26 cellular contexts compared by ENCODE assay signal in genomic region chr15:78968114-78968513, GRCh38.
"Had no signal": no experiment of that assay in that cellular context is flagged by ENCODE, and none has a peak within 500 bp of the region (broad histone marks: within the 10 kb centered on the region; RNA-seq: fewer than 3 reads in every experiment).

No MANE protein-coding gene starts in this region.

- DNase-seq: colonic mucosa; effector CD8-positive, alpha-beta T cell; endodermal cell; foreskin keratinocyte; heart left ventricle; hippocampal formation; left colon; left ventricle myocardium superior; lower lobe of right lung; naive B cell; right lobe of liver; stimulated activated CD4-positive, alpha-beta T cell treated with anti-CD3 and anti-CD28 coated beads, Interleukin-15, amount 100 ng/mL, for 24 hours; stimulated activated CD4-positive, alpha-beta T cell treated with anti-CD3 and anti-CD28 coated beads, Interleukin-2, amount 100 ng/mL, for 48 hours; stimulated activated naive B cell treated with anti-CD40 and anti-IgM and Interleukin-4, amounts not matched to agents 10 μg/mL and 1 μg/mL and 100 μg/mL, for 72 hours; upper lobe of right lung; uterus had no signal

- H3K9me3 ChIP-seq: colonic mucosa, esophagus muscularis mucosa, gastroesophageal sphincter, heart left ventricle, lower lobe of right lung, neutrophil, right lobe of liver, thoracic aorta, tibial nerve, upper lobe of right lung, uterus had no signal

- H3K27me3 Mint-ChIP-seq: dendritic cell treated with granulocyte-macrophage colony-stimulating factor and Interleukin-4, amounts not matched to agents 40 ng/mL and 50 ng/mL, for 4 days; naive B cell; natural killer cell treated with Interleukin-12 subunit alpha and Interleukin-12 subunit beta and Interleukin-15 and Interleukin-18, amount 100 ng/mL, for 72 hours; progenitor cell of endocrine pancreas; stimulated activated naive B cell treated with anti-CD40 and anti-IgM and Interleukin-4, amounts not matched to agents 10 μg/mL and 1 μg/mL and 100 μg/mL, for 72 hours; stimulated activated naive CD8-positive, alpha-beta T cell treated with anti-CD3 and anti-CD28 coated beads, Interleukin-15, Interleukin-2, amounts not matched to agents 100 ng/mL and 50 ng/mL, for 24 hours had no signal

- H3K27ac ChIP-seq: colonic mucosa, esophagus muscularis mucosa, foreskin keratinocyte, gastroesophageal sphincter, heart left ventricle, lower lobe of right lung, neutrophil, right lobe of liver, tibial nerve, upper lobe of right lung, uterus had no signal

- H3K36me3 Mint-ChIP-seq: naive B cell; natural killer cell treated with Interleukin-12 subunit alpha and Interleukin-12 subunit beta and Interleukin-15 and Interleukin-18, amount 100 ng/mL, for 72 hours; stimulated activated naive B cell treated with anti-CD40 and anti-IgM and Interleukin-4, amounts not matched to agents 10 μg/mL and 1 μg/mL and 100 μg/mL, for 72 hours had no signal

- ATAC-seq: foreskin keratinocyte; gastroesophageal sphincter; heart left ventricle; left colon; left ventricle myocardium superior; natural killer cell treated with Interleukin-12 subunit alpha and Interleukin-12 subunit beta and Interleukin-15 and Interleukin-18, amount 100 ng/mL, for 72 hours; stimulated activated naive B cell treated with anti-CD40 and anti-IgM and Interleukin-4, amounts not matched to agents 10 μg/mL and 1 μg/mL and 100 μg/mL, for 72 hours had no signal

- H3K9me3 Mint-ChIP-seq: dendritic cell treated with granulocyte-macrophage colony-stimulating factor and Interleukin-4, amounts not matched to agents 40 ng/mL and 50 ng/mL, for 4 days; endodermal cell; naive B cell; natural killer cell treated with Interleukin-12 subunit alpha and Interleukin-12 subunit beta and Interleukin-15 and Interleukin-18, amount 100 ng/mL, for 72 hours; neural crest cell; stimulated activated naive B cell treated with anti-CD40 and anti-IgM and Interleukin-4, amounts not matched to agents 10 μg/mL and 1 μg/mL and 100 μg/mL, for 72 hours; stimulated activated naive CD8-positive, alpha-beta T cell treated with anti-CD3 and anti-CD28 coated beads, Interleukin-15, Interleukin-2, amounts not matched to agents 100 ng/mL and 50 ng/mL, for 24 hours had no signal

- H3K4me3 ChIP-seq: colonic mucosa, esophagus muscularis mucosa, gastroesophageal sphincter, heart left ventricle, lower lobe of right lung, right lobe of liver, thoracic aorta, tibial nerve, upper lobe of right lung, uterus had no signal

- H3K4me1 ChIP-seq: colonic mucosa, foreskin keratinocyte, uterus had no signal

- H3K4me3 Mint-ChIP-seq: dendritic cell treated with granulocyte-macrophage colony-stimulating factor and Interleukin-4, amounts not matched to agents 40 ng/mL and 50 ng/mL, for 4 days; endodermal cell; naive B cell; natural killer cell treated with Interleukin-12 subunit alpha and Interleukin-12 subunit beta and Interleukin-15 and Interleukin-18, amount 100 ng/mL, for 72 hours; neural crest cell; stimulated activated naive B cell treated with anti-CD40 and anti-IgM and Interleukin-4, amounts not matched to agents 10 μg/mL and 1 μg/mL and 100 μg/mL, for 72 hours; stimulated activated naive CD8-positive, alpha-beta T cell treated with anti-CD3 and anti-CD28 coated beads, Interleukin-15, Interleukin-2, amounts not matched to agents 100 ng/mL and 50 ng/mL, for 24 hours had no signal

- H3K27me3 ChIP-seq: colonic mucosa, esophagus muscularis mucosa, foreskin keratinocyte, gastroesophageal sphincter, heart left ventricle, neutrophil, right lobe of liver, tibial nerve, upper lobe of right lung, uterus had no signal

- H3K36me3 ChIP-seq: colonic mucosa, esophagus muscularis mucosa, gastroesophageal sphincter, heart left ventricle, lower lobe of right lung, neutrophil, right lobe of liver, thoracic aorta, tibial nerve, upper lobe of right lung, uterus had no signal

- H3K27ac Mint-ChIP-seq: dendritic cell treated with granulocyte-macrophage colony-stimulating factor and Interleukin-4, amounts not matched to agents 40 ng/mL and 50 ng/mL, for 4 days; endodermal cell; natural killer cell treated with Interleukin-12 subunit alpha and Interleukin-12 subunit beta and Interleukin-15 and Interleukin-18, amount 100 ng/mL, for 72 hours; progenitor cell of endocrine pancreas; stimulated activated naive B cell treated with anti-CD40 and anti-IgM and Interleukin-4, amounts not matched to agents 10 μg/mL and 1 μg/mL and 100 μg/mL, for 72 hours; stimulated activated naive CD8-positive, alpha-beta T cell treated with anti-CD3 and anti-CD28 coated beads, Interleukin-15, Interleukin-2, amounts not matched to agents 100 ng/mL and 50 ng/mL, for 24 hours had no signal
